Comparison of ENCODE assay signal across 24 cellular contexts in the genomic region with DNA sequence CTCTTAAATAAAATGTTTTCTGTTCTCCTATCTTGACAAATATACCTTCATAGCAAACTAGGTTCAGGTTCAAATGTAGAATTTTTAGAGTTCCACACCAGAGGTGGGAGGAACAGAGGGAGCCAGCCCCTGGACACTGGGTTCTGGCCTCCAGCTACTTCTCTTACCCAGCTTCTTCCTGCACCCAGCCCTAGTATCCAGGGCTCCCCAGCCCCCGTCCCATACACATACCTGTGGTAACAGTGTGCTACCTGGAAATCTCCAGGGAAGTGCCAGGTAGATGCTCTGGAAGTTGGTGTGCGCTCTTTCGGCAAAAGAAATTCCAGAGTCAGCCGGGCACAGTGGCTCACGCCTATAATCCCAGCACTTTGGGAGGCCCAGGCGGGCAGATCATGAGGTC.
"Had no signal": no experiment of that assay in that cellular context is flagged by ENCODE, and none has a peak within 500 bp of the region (broad histone marks: within the 10 kb centered on the region; RNA-seq: fewer than 3 reads in every experiment).

No MANE protein-coding gene starts in this region.

- ATAC-seq: activated CD8-positive, alpha-beta T cell treated with anti-CD3 and anti-CD28 coated beads for 36 hours; activated naive CD4-positive, alpha-beta T cell treated with anti-CD3 and anti-CD28 coated beads, Interleukin-2, amount 50 U/mL, for 72 hours; activated T-cell treated with anti-CD3 and anti-CD28 coated beads, Interleukin-2, amount 50 U/mL, for 4 hours; body of pancreas had no signal

- H3K4me3 Mint-ChIP-seq: activated CD4-positive, alpha-beta T cell treated with anti-CD3 and anti-CD28 coated beads, Interleukin-2, amount 10 ng/mL, durations not matched to agents 24 days and 14 days; activated CD8-positive, alpha-beta T cell treated with anti-CD3 and anti-CD28 coated beads for 36 hours; activated naive CD4-positive, alpha-beta T cell treated with anti-CD3 and anti-CD28 coated beads for 36 hours; activated T-cell treated with anti-CD3 and anti-CD28 coated beads, Interleukin-2, amount 50 U/mL, for 4 hours; activated T-helper 1 cell treated with anti-CD3 and anti-CD28 coated beads, Interleukin-12 subunit alpha, Interleukin-12 subunit beta, Interleukin-2, Interleukin-4 antibody, amounts not matched to agents 30 ng/mL and 10 ng/mL and 1 ng/mL, durations not matched to agents 14 hours and 24 hours and 36 hours had no signal

- H3K36me3 ChIP-seq: adrenal gland, breast epithelium, SJCRH30 had no signal

- H3K9me3 Mint-ChIP-seq: activated CD4-positive, alpha-beta T cell treated with anti-CD3 and anti-CD28 coated beads, Interleukin-2, amount 10 ng/mL, durations not matched to agents 24 days and 14 days; activated CD8-positive, alpha-beta T cell treated with anti-CD3 and anti-CD28 coated beads for 36 hours; activated naive CD4-positive, alpha-beta T cell treated with anti-CD3 and anti-CD28 coated beads for 36 hours; activated naive CD4-positive, alpha-beta T cell treated with anti-CD3 and anti-CD28 coated beads, Interleukin-2, amount 50 U/mL, for 72 hours; activated T-cell treated with anti-CD3 and anti-CD28 coated beads, Interleukin-2, amount 50 U/mL, for 4 hours; activated T-helper 1 cell treated with anti-CD3 and anti-CD28 coated beads, Interleukin-12 subunit alpha, Interleukin-12 subunit beta, Interleukin-2, Interleukin-4 antibody, amounts not matched to agents 30 ng/mL and 10 ng/mL and 1 ng/mL, durations not matched to agents 14 hours and 24 hours and 36 hours had no signal

- H3K27ac Mint-ChIP-seq: activated CD4-positive, alpha-beta T cell treated with anti-CD3 and anti-CD28 coated beads, Interleukin-2, amount 10 ng/mL, durations not matched to agents 24 days and 14 days; activated CD8-positive, alpha-beta T cell treated with anti-CD3 and anti-CD28 coated beads for 36 hours; activated naive CD4-positive, alpha-beta T cell treated with anti-CD3 and anti-CD28 coated beads for 36 hours; activated naive CD4-positive, alpha-beta T cell treated with anti-CD3 and anti-CD28 coated beads, Interleukin-2, amount 50 U/mL, for 72 hours; activated T-helper 1 cell treated with anti-CD3 and anti-CD28 coated beads, Interleukin-12 subunit alpha, Interleukin-12 subunit beta, Interleukin-2, Interleukin-4 antibody, amounts not matched to agents 30 ng/mL and 10 ng/mL and 1 ng/mL, durations not matched to agents 14 hours and 24 hours and 36 hours had no signal

- H3K27ac ChIP-seq: adrenal gland, SJCRH30, SK-N-MC had no signal

- H3K4me1 ChIP-seq: adrenal gland, breast epithelium, SJCRH30 had no signal

- H3K27me3 Mint-ChIP-seq: activated CD8-positive, alpha-beta T cell treated with anti-CD3 and anti-CD28 coated beads for 36 hours had no signal

- H3K27me3 ChIP-seq: adrenal gland, body of pancreas, breast epithelium, SJCRH30 had no signal

- DNase-seq: activated CD4-positive, alpha-beta T cell treated with anti-CD3 and anti-CD28 coated beads, Interleukin-2, amount 10 ng/mL, durations not matched to agents 24 days and 14 days; activated CD4-positive, alpha-beta T cell treated with anti-CD3 and anti-CD28 coated beads, Interleukin-2, amount 50 U/mL, for 4 hours; activated CD8-positive, alpha-beta T cell treated with anti-CD3 and anti-CD28 coated beads for 36 hours; activated gamma-delta T cell treated with Interleukin-2 at 50 U/mL for 16 hours; activated naive CD4-positive, alpha-beta T cell treated with anti-CD3 and anti-CD28 coated beads for 36 hours; activated T-cell treated with anti-CD3 and anti-CD28 coated beads for 4 hours; activated T-cell treated with anti-CD3 and anti-CD28 coated beads, Interleukin-2, amount 50 U/mL, for 4 hours; adrenal gland; body of pancreas; NCI-H1048; NCI-H1105 treated with DMSO at 0.1 percent for 48 hours; NCI-H1436; NCI-H1694; NCI-H1930; NCI-H2081 treated with DMSO at 0.1 percent for 48 hours; NCI-H226; NCI-H524 treated with DMSO at 0.1 percent for 48 hours; SHP77; SJCRH30; T1000 had no signal

- H3K4me3 ChIP-seq: adrenal gland, body of pancreas, breast epithelium, SJCRH30, SK-N-MC had no signal

- H3K9me3 ChIP-seq: adrenal gland, body of pancreas, breast epithelium, SJCRH30 had no signal

- H3K36me3 Mint-ChIP-seq: activated naive CD4-positive, alpha-beta T cell treated with anti-CD3 and anti-CD28 coated beads, Interleukin-2, amount 50 U/mL, for 72 hours had no signal
